1 cellular context compared by ENCODE assay signal in genomic region chr12:85639834-85640233, GRCh38.
TF ChIP-seq lines count a peak whose summit lies in the region.

No MANE protein-coding gene starts in this region.

TF ChIP-seq in SK-N-SH treated with all-trans-retinoic acid at 6 μM for 48 hours, 23 proteins besides CTCF, POLR2A, EP300 and RAD21 (continued from another document):
- TF ChIP-seq PATZ1 (CRISPR knock-in tag; IDR thresholded peaks at IDR 0.05; ENCODE audit: borderline replicate concordance) (no peak), ZNF565 (CRISPR knock-in tag; conservative IDR thresholded peaks at IDR 0.05; ENCODE audit: low read depth) (no peak), GLIS3 (CRISPR knock-in tag; IDR thresholded peaks at IDR 0.05) (no peak)
TF ChIP-seq in SK-N-SH treated with all-trans-retinoic acid at 6 μM for 48 hours: peak in this region for 0.
